ENCODE assay signal across 8 cellular contexts in the genomic region with DNA sequence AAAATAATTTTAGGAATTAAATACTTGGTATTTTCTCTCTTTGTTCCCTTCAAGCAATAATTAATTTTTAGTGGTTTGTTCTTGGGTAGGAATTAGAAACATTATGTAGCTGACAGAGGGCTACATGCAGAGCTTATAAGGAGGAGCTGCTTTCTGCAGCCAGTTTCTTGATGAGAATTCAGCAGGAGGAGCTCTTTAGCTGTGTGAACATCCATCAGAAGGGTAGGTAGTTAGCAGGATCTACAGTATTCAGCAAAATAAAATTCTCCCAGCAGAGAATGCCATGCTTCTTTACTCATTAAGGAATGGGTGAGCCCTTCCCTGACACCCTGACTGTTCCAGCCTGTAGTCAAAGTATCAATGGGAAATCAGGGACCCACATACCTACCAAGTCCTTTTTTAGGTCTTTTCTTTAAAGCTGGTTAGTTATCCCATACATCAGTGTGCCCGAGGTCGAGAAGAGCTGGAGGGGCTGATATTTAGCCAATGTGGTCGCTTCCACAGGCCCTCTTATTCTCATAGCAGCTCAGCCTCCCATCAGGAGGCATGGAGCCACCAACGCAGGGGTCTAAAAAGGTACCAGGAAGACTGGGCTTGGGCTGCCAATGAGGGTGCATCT. TPM values are rescaled to one million over a fixed set of nuclear protein-coding genes. Genes with fewer than 3 reads are reported as not detected.
DNase-seq lines count a peak whose midpoint lies in the region; FAIRE-seq and TF ChIP-seq lines count a peak whose summit lies in the region.

No MANE protein-coding gene starts in this region.

- no peaks in the 10 kb centered on the region for H3K27me3 ChIP-seq in osteoblast (ENCODE audit: insufficient read depth, low read length)
- H3K27me3 ChIP-seq in SJCRH30, result no peaks in the 10 kb centered on the region

- H3K27me3 Mint-ChIP-seq in glutamatergic neuron (ENCODE audit: unreplicated experiment), result peaks cover 1% of the 10 kb centered on the region

- FAIRE-seq in urothelium cell line (lab: Jason Lieb, UNC), result no peak

- in situ Hi-C loops in G401 (cut with HindIII; ENCODE audit: low sequenced_read_pairs), result no loop called here

- no peaks in the 10 kb centered on the region for H4K20me1 ChIP-seq in osteoblast (ENCODE audit: insufficient read depth, low read length)

- peaks cover 10% of the 10 kb centered on the region for H3K4me1 Mint-ChIP-seq in glutamatergic neuron (ENCODE audit: low read depth, unreplicated experiment)

- no peaks in the 10 kb centered on the region for H3K36me3 Mint-ChIP-seq in glutamatergic neuron (ENCODE audit: unreplicated experiment)

- H2AFZ ChIP-seq in osteoblast (ENCODE audit: low read length), result no peak overlapping the region

- H3K27ac ChIP-seq in osteoblast (ENCODE audit: low read depth, low read length), result no peak overlapping the region
- H3K27ac ChIP-seq in SJCRH30, result no peak overlapping the region

- DNase-seq in G401 (ENCODE audit: low spot score) (peak; percentile 69), NCI-H226 (peak; percentile 46), epithelial cell of proximal tubule (ENCODE audit: low read depth) (no peak), osteoblast (ENCODE audit: insufficient read length, low spot score, missing footprints) (peak; percentile 79), urothelium cell line (ENCODE audit: low spot score) (no peak), NCI-H1930 (lab: John Stamatoyannopoulos, UW) (no peak), SJCRH30 (no peak), glutamatergic neuron (no peak)

- H3K36me3 ChIP-seq in osteoblast (ENCODE audit: insufficient read depth, low read length), result no peaks in the 10 kb centered on the region
- no peaks in the 10 kb centered on the region for H3K36me3 ChIP-seq in SJCRH30

- H3K27ac Mint-ChIP-seq in glutamatergic neuron (ENCODE audit: unreplicated experiment), result no peak overlapping the region

- H3K4me3 Mint-ChIP-seq in glutamatergic neuron (ENCODE audit: unreplicated experiment), result no peak overlapping the region

- TF ChIP-seq CTCF in epithelial cell of proximal tubule (conservative IDR thresholded peaks at IDR 0.05; ENCODE audit: low read depth, low read length) (peak; percentile 80), osteoblast (IDR thresholded peaks at IDR 0.05; ENCODE audit: extremely low read depth, low read depth, low read length) (peak; percentile 63), glutamatergic neuron (IDR thresholded peaks at IDR 0.05; ENCODE audit: partially characterized antibody, unreplicated experiment) (no peak)

- H3K9me3 Mint-ChIP-seq in glutamatergic neuron (ENCODE audit: unreplicated experiment), result no peaks in the 10 kb centered on the region

- no peak overlapping the region for H3K4me3 ChIP-seq in epithelial cell of proximal tubule (ENCODE audit: low read depth, low read length)
- H3K4me3 ChIP-seq in osteoblast (ENCODE audit: insufficient read depth, low read length), result no peak overlapping the region
- H3K4me3 ChIP-seq in SJCRH30, result no peak overlapping the region

- no peak overlapping the region for H3K4me2 ChIP-seq in osteoblast (ENCODE audit: insufficient read depth, low read length)

- no peaks in the 10 kb centered on the region for H3K4me1 ChIP-seq in osteoblast (ENCODE audit: insufficient read depth, low read length)
- no peaks in the 10 kb centered on the region for H3K4me1 ChIP-seq in SJCRH30

- no peaks in the 10 kb centered on the region for H3K79me2 ChIP-seq in osteoblast (ENCODE audit: insufficient read depth, low read length)

- H3K9me3 ChIP-seq in osteoblast (ENCODE audit: low read depth, low read length) (no peaks in the 10 kb centered on the region), SJCRH30 (replicated peaks) (no peaks in the 10 kb centered on the region)

RNA-seq across cellular contexts. Expression of gene KCNAB1, which starts 54.0 kb away (rescaled TPM):
- total RNA-seq in G401 (2014; rRNA removed; shearing (Covaris generic)), result 12.6 and 17.0 TPM in 2 replicates
- total RNA-seq in epithelial cell of proximal tubule (not detected in 2 replicates), osteoblast (under 0.01 and 0.36 TPM in 2 replicates), glutamatergic neuron (ENCODE audit: unreplicated experiment) (16.5 TPM)
- total RNA-seq in SJCRH30 (2014; rRNA removed; shearing (Covaris generic)), result not detected in 2 replicates

Comparison
In these comparisons a context has a peak if more than half of its experiments do, and no peak if none do; other contexts are left out.
1. DNase-seq: peak in G401 (single experiment), NCI-H226 (single experiment) and osteoblast (single experiment); none in epithelial cell of proximal tubule (single experiment), urothelium cell line (single experiment), NCI-H1930 (0 of 2), SJCRH30 (0 of 2) and glutamatergic neuron (single experiment).